Comparison of ENCODE assay signal across 35 cellular contexts in genomic region chr13:39858794-39859193, GRCh38.
"Had no signal": no experiment of that assay in that cellular context is flagged by ENCODE, and none has a peak within 500 bp of the region (broad histone marks: within the 10 kb centered on the region; RNA-seq: fewer than 3 reads in every experiment).

No MANE protein-coding gene starts in this region.

- H3K27ac ChIP-seq: KMS-11 had no signal

- H3K4me2 ChIP-seq: KMS-11 had no signal

- H3K36me3 ChIP-seq: MG63 had no signal

- DNase-seq: Karpas-422, Kasumi-1, MG63, MM.1S, MV-4-11, NCI-H1048, NCI-H1092, NCI-H1092 treated with DMSO at 0.1 percent for 48 hours, NCI-H1105, NCI-H1105 treated with DMSO at 0.1 percent for 48 hours, NCI-H1417, NCI-H1417 treated with DMSO at 0.1 percent for 48 hours, NCI-H1436, NCI-H1436 treated with DMSO at 0.1 percent for 48 hours, NCI-H146, NCI-H1694, NCI-H1694 treated with DMSO at 0.1 percent for 48 hours, NCI-H187, NCI-H187 treated with DMSO at 0.1 percent for 48 hours, NCI-H1930, NCI-H2029, NCI-H2029 treated with DMSO at 0.1 percent for 48 hours, NCI-H2081, NCI-H2081 treated with DMSO at 0.1 percent for 48 hours, NCI-H2107, NCI-H2171, NCI-H2171 treated with DMSO at 0.1 percent for 48 hours, NCI-H2227 treated with DMSO at 0.1 percent for 48 hours, NCI-H226, NCI-H345, NCI-H446, NCI-H446 treated with DMSO at 0.1 percent for 48 hours, NCI-H510A, NCI-H510A treated with DMSO at 0.1 percent for 48 hours had no signal

- H3K4me3 ChIP-seq: MG63 had no signal
